9 cellular contexts compared by ENCODE assay signal in the genomic region with DNA sequence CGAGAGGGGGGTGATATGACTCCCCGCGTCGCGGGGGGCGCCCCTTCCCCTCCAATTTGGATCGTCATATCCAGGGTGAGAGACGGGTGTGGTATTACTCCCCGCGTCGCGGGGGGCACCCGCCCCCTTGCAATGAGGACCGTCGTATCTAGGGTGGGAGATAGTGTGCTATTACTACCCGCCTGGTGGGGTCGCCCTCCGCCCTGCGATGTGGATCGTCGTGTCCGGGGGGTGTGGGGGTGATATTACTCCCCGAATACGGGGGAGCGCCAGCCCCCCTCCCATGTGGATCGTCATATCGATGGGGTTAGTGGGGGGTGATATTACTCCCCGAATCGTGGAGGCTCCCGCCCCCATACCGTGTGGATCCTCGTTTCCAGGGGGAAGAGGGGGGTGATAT. TPM values are rescaled to one million over a fixed set of nuclear protein-coding genes. Genes with fewer than 3 reads are reported as not detected.
DNase-seq lines count a peak whose midpoint lies in the region; TF ChIP-seq lines count a peak whose summit lies in the region.
"Had no signal": no experiment of that assay in that cellular context is flagged by ENCODE, and none has a peak within 500 bp of the region (broad histone marks: within the 10 kb centered on the region; RNA-seq: fewer than 3 reads in every experiment).

No MANE protein-coding gene starts in this region.

- intact Hi-C loops in activated T-helper 1 cell treated with anti-CD3 and anti-CD28 coated beads, Interleukin-12 subunit alpha, Interleukin-12 subunit beta, Interleukin-2, Interleukin-4 antibody, amounts not matched to agents 30 ng/mL and 10 ng/mL and 1 ng/mL, durations not matched to agents 14 hours and 24 hours and 36 hours (cut with micrococcal nuclease), result loop anchor here (5.0 kb wide), 1 partner anchor 39 kb away; no protein-coding TSS in a partner anchor

- H3K4me1 Mint-ChIP-seq in activated T-helper 1 cell treated with anti-CD3 and anti-CD28 coated beads, Interleukin-12 subunit alpha, Interleukin-12 subunit beta, Interleukin-2, Interleukin-4 antibody, amounts not matched to agents 30 ng/mL and 10 ng/mL and 1 ng/mL, durations not matched to agents 14 hours and 24 hours and 36 hours (ENCODE audit: low read depth), result peaks cover 14% of the 10 kb centered on the region

- peak overlapping the region; percentile 33 for H3K4me3 ChIP-seq in astrocyte of the cerebellum (ENCODE audit: low read depth, low read length)

- no peak overlapping the region for H3K27ac Mint-ChIP-seq in activated T-helper 1 cell treated with anti-CD3 and anti-CD28 coated beads, Interleukin-12 subunit alpha, Interleukin-12 subunit beta, Interleukin-2, Interleukin-4 antibody, amounts not matched to agents 30 ng/mL and 10 ng/mL and 1 ng/mL, durations not matched to agents 14 hours and 24 hours and 36 hours

- no peaks in the 10 kb centered on the region for H3K36me3 Mint-ChIP-seq in activated T-helper 1 cell treated with anti-CD3 and anti-CD28 coated beads, Interleukin-12 subunit alpha, Interleukin-12 subunit beta, Interleukin-2, Interleukin-4 antibody, amounts not matched to agents 30 ng/mL and 10 ng/mL and 1 ng/mL, durations not matched to agents 14 hours and 24 hours and 36 hours (ENCODE audit: low read depth)

- peaks cover 7% of the 10 kb centered on the region for H3K27me3 Mint-ChIP-seq in activated T-helper 1 cell treated with anti-CD3 and anti-CD28 coated beads, Interleukin-12 subunit alpha, Interleukin-12 subunit beta, Interleukin-2, Interleukin-4 antibody, amounts not matched to agents 30 ng/mL and 10 ng/mL and 1 ng/mL, durations not matched to agents 14 hours and 24 hours and 36 hours (ENCODE audit: insufficient read depth)

- DNase-seq in activated T-helper 1 cell treated with Interleukin-2 at 50 U/mL for 16 hours (ENCODE audit: low read depth) (peak; percentile 4), astrocyte of the cerebellum (ENCODE audit: low read depth) (no peak), medulla oblongata (ENCODE audit: extremely low spot score) (peak; percentile 52), substantia nigra (lab: John Stamatoyannopoulos, UW) (peak in 32 of 49 donors; percentile 1 to 67 (median 17)), DMS 273 treated with DMSO at 0.1 percent for 48 hours (lab: John Stamatoyannopoulos, UW) (no peak), NOMO-1 treated with dmso at 0.1 percent for 144 hours (lab: John Stamatoyannopoulos, UW; ENCODE audit: unreplicated experiment) (no peak), Kasumi-1 (lab: John Stamatoyannopoulos, UW) (no peak)
- no peak for DNase-seq in activated T-helper 1 cell treated with anti-CD3 and anti-CD28 coated beads, Interleukin-12 subunit alpha, Interleukin-12 subunit beta, Interleukin-2, Interleukin-4 antibody, amounts not matched to agents 30 ng/mL and 10 ng/mL and 1 ng/mL, durations not matched to agents 14 hours and 24 hours and 36 hours (ENCODE audit: low spot score)
- DNase-seq: AML-193 had no signal

- H3K27ac ChIP-seq in substantia nigra (ENCODE audit: low read depth, low read length, poor library complexity, severe bottlenecking), result no peak overlapping the region

- no peaks in the 10 kb centered on the region for H3K9me3 Mint-ChIP-seq in activated T-helper 1 cell treated with anti-CD3 and anti-CD28 coated beads, Interleukin-12 subunit alpha, Interleukin-12 subunit beta, Interleukin-2, Interleukin-4 antibody, amounts not matched to agents 30 ng/mL and 10 ng/mL and 1 ng/mL, durations not matched to agents 14 hours and 24 hours and 36 hours

- in situ Hi-C loops in astrocyte of the cerebellum (cut with HindIII; ENCODE audit: low sequenced_read_pairs), result no loop called here

- no peak overlapping the region for H3K4me3 Mint-ChIP-seq in activated T-helper 1 cell treated with anti-CD3 and anti-CD28 coated beads, Interleukin-12 subunit alpha, Interleukin-12 subunit beta, Interleukin-2, Interleukin-4 antibody, amounts not matched to agents 30 ng/mL and 10 ng/mL and 1 ng/mL, durations not matched to agents 14 hours and 24 hours and 36 hours

- TF ChIP-seq CTCF in astrocyte of the cerebellum (IDR thresholded peaks at IDR 0.05; ENCODE audit: low read depth, low read length, missing control alignments), result peak; percentile 34

RNA-seq across cellular contexts. Expression of a gene that starts 29.2 kb away (rescaled TPM):
- 135 and 139 TPM in 2 replicates for total RNA-seq in activated T-helper 1 cell treated with anti-CD3 and anti-CD28 coated beads, Interleukin-12 subunit alpha, Interleukin-12 subunit beta, Interleukin-2, Interleukin-4 antibody, amounts not matched to agents 30 ng/mL and 10 ng/mL and 1 ng/mL, durations not matched to agents 14 hours and 24 hours and 36 hours

Comparison
In these comparisons a context has a peak if more than half of its experiments do, and no peak if none do; other contexts are left out.
1. DNase-seq: peak in activated T-helper 1 cell treated with Interleukin-2 at 50 U/mL for 16 hours (single experiment), medulla oblongata (single experiment) and substantia nigra (32 of 49); none in activated T-helper 1 cell treated with anti-CD3 and anti-CD28 coated beads, Interleukin-12 subunit alpha, Interleukin-12 subunit beta, Interleukin-2, Interleukin-4 antibody, amounts not matched to agents 30 ng/mL and 10 ng/mL and 1 ng/mL, durations not matched to agents 14 hours and 24 hours and 36 hours (single experiment), astrocyte of the cerebellum (single experiment), DMS 273 treated with DMSO at 0.1 percent for 48 hours (single experiment), NOMO-1 treated with dmso at 0.1 percent for 144 hours (single experiment) and Kasumi-1 (0 of 2).